ENCODE assay signal across 1 cellular context in the genomic region with DNA sequence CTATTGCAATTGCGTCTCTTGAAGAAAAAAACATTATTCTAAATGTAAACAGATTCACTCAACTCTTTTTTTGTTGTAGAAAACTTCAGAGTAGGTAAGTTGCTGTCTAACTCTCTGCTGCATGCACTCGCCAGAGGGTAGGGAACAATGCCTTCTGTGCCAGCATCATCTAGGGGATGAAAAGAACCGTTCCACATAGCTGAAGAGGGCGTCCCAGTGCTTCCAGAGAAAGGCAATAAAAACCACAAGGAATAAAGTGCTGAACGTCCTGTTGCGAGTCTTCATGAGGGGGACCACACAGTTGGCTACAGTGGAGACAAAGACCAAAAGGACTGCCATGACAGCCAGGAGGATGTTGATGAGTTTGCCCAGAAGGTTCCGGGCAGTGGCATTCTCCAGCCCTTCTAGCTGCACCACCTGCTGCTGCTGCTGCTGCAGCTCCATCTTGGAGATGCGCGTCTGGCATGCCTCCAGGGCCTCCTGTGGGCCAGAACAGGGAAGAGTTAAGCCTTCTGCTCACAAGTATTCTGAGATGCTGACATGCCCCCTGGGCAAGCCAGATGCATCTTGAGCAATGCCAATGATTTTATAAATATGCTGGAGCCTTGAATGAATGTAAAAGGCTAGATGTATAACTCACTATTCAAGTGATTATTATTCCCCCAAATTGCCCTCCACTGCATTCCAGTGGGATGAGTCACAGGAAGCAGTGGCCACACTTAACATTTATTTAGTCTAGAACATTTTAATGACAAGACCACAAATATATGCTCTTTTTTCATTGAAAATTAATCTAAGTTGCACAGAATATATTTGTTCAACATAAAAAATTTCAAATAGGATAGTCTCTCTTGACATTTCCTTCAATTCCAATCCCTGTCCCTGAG.
TF ChIP-seq lines count a peak whose summit lies in the region.

No MANE protein-coding gene starts in this region.

TF ChIP-seq in GM23338, 12 proteins besides CTCF, POLR2A, EP300 and RAD21 (continued from another document):
- no peak for TF ChIP-seq REST (IDR thresholded peaks at IDR 0.05; ENCODE audit: unreplicated experiment)
